ENCODE assay signal across 12 cellular contexts in genomic region chr3:27472166-27472565, GRCh38.
"Had no signal": no experiment of that assay in that cellular context is flagged by ENCODE, and none has a peak within 500 bp of the region (broad histone marks: within the 10 kb centered on the region; RNA-seq: fewer than 3 reads in every experiment).

No MANE protein-coding gene starts in this region.

- H3K27me3 ChIP-seq: foreskin keratinocyte, heart left ventricle, left lung, ovary, upper lobe of left lung had no signal

- H3K4me3 ChIP-seq: heart left ventricle, left lung, ovary, upper lobe of left lung had no signal

- H3K4me1 ChIP-seq: foreskin keratinocyte had no signal

- H3K27ac ChIP-seq: foreskin keratinocyte, heart left ventricle, left lung, ovary, upper lobe of left lung had no signal

- H3K36me3 ChIP-seq: heart left ventricle, left lung, ovary, upper lobe of left lung had no signal

- ATAC-seq: foreskin keratinocyte, heart left ventricle, left lung, T-cell had no signal

- DNase-seq: activated CD4-positive, alpha-beta T cell treated with anti-CD3 and anti-CD28 coated beads, Interleukin-2, amount 10 ng/mL, durations not matched to agents 7 days and 5 days; activated effector memory CD4-positive, alpha-beta T cell treated with Interleukin-2 at 50 U/mL for 16 hours; amygdala; dermis blood vessel endothelial cell; foreskin keratinocyte; heart left ventricle; left lung; mesendoderm; ovary; stimulated activated CD4-positive, alpha-beta T cell treated with anti-CD3 and anti-CD28 coated beads, Interleukin-12 subunit alpha, Interleukin-12 subunit beta, amount 100 ng/mL, for 4 hours; T-cell; upper lobe of left lung had no signal

- H3K9me3 ChIP-seq: heart left ventricle, left lung, ovary, upper lobe of left lung had no signal
